In the genomic region with DNA sequence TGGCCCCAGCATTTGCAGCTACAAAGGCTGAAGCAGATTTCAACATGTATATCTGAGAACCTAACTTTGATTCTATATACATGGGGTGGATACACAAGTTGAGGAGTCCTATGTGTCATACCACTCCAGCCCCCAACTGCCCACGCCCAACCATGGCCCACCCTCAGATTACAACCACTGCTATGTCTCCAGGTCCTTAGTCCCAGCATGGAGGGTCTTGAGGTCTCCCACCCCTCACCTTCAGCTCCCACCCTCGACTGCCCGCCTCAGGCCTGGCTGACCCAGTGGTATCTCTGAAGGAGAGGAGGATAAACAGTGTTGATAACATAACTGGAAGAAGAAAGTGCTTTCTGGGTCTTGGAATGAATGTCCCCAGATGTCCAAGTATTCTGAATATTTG, we compare ENCODE assay signal across 3 cellular contexts.
TF ChIP-seq lines count a peak whose summit lies in the region.

No MANE protein-coding gene starts in this region.

TF ChIP-seq in SK-N-SH, 30 proteins besides CTCF, POLR2A, EP300 and RAD21:
- TF ChIP-seq, protein P1, sequence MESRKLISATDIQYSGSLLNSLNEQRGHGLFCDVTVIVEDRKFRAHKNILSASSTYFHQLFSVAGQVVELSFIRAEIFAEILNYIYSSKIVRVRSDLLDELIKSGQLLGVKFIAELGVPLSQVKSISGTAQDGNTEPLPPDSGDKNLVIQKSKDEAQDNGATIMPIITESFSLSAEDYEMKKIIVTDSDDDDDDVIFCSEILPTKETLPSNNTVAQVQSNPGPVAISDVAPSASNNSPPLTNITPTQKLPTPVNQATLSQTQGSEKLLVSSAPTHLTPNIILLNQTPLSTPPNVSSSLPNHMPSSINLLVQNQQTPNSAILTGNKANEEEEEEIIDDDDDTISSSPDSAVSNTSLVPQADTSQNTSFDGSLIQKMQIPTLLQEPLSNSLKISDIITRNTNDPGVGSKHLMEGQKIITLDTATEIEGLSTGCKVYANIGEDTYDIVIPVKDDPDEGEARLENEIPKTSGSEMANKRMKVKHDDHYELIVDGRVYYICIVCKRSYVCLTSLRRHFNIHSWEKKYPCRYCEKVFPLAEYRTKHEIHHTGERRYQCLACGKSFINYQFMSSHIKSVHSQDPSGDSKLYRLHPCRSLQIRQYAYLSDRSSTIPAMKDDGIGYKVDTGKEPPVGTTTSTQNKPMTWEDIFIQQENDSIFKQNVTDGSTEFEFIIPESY (IDR thresholded peaks at IDR 0.05; ENCODE audit: borderline replicate concordance, low read depth): no peak
- TF ChIP-seq ELF1 (IDR thresholded peaks at IDR 0.05) (no peak), EZH2phosphoT487 (IDR thresholded peaks at IDR 0.05; ENCODE audit: borderline replicate concordance, low read depth) (no peak), YY1 (IDR thresholded peaks at IDR 0.05; ENCODE audit: low read depth) (no peak), TAF1 (IDR thresholded peaks at IDR 0.05; ENCODE audit: borderline replicate concordance, low read depth, low read length) (no peak), TEAD4 (IDR thresholded peaks at IDR 0.05; ENCODE audit: borderline replicate concordance, insufficient read depth) (no peak), FOSL2 (IDR thresholded peaks at IDR 0.05; ENCODE audit: borderline replicate concordance, low read depth) (no peak), MXI1 (IDR thresholded peaks at IDR 0.05; ENCODE audit: low read depth, low read length) (no peak), FOXM1 (IDR thresholded peaks at IDR 0.05; ENCODE audit: low read depth) (no peak), POLR2AphosphoS5 (IDR thresholded peaks at IDR 0.05; ENCODE audit: low read depth, low read length) (no peak), RFX5 (IDR thresholded peaks at IDR 0.05; ENCODE audit: low read length) (no peak), GABPA (IDR thresholded peaks at IDR 0.05; ENCODE audit: low read depth) (no peak), SIN3A (IDR thresholded peaks at IDR 0.05; ENCODE audit: borderline replicate concordance, low read depth, low read length) (no peak), NFIC (IDR thresholded peaks at IDR 0.05; ENCODE audit: borderline replicate concordance) (no peak)
- TF ChIP-seq, protein P2, sequence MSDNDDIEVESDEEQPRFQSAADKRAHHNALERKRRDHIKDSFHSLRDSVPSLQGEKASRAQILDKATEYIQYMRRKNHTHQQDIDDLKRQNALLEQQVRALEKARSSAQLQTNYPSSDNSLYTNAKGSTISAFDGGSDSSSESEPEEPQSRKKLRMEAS (IDR thresholded peaks at IDR 0.05; ENCODE audit: low read depth): no peak

TF ChIP-seq in SK-N-SH treated with all-trans-retinoic acid at 6 μM for 48 hours, 23 proteins besides CTCF, POLR2A, EP300 and RAD21 (continued from another document):
- TF ChIP-seq BACH2 (CRISPR knock-in tag; IDR thresholded peaks at IDR 0.05; ENCODE audit: borderline replicate concordance) (no peak), ZNF565 (CRISPR knock-in tag; conservative IDR thresholded peaks at IDR 0.05; ENCODE audit: low read depth) (no peak), ESRRG (CRISPR knock-in tag; IDR thresholded peaks at IDR 0.05) (no peak), GLIS3 (CRISPR knock-in tag; IDR thresholded peaks at IDR 0.05) (no peak), ZFP30 (CRISPR knock-in tag; IDR thresholded peaks at IDR 0.05) (no peak), SNAI2 (CRISPR knock-in tag; IDR thresholded peaks at IDR 0.05) (no peak), ARNTL (CRISPR knock-in tag; IDR thresholded peaks at IDR 0.05; ENCODE audit: borderline replicate concordance, low read depth) (no peak), CSDC2 (CRISPR knock-in tag; IDR thresholded peaks at IDR 0.05) (no peak)

TF ChIP-seq in liver, 16 proteins besides CTCF, POLR2A, EP300 and RAD21:
- TF ChIP-seq, protein P3, sequence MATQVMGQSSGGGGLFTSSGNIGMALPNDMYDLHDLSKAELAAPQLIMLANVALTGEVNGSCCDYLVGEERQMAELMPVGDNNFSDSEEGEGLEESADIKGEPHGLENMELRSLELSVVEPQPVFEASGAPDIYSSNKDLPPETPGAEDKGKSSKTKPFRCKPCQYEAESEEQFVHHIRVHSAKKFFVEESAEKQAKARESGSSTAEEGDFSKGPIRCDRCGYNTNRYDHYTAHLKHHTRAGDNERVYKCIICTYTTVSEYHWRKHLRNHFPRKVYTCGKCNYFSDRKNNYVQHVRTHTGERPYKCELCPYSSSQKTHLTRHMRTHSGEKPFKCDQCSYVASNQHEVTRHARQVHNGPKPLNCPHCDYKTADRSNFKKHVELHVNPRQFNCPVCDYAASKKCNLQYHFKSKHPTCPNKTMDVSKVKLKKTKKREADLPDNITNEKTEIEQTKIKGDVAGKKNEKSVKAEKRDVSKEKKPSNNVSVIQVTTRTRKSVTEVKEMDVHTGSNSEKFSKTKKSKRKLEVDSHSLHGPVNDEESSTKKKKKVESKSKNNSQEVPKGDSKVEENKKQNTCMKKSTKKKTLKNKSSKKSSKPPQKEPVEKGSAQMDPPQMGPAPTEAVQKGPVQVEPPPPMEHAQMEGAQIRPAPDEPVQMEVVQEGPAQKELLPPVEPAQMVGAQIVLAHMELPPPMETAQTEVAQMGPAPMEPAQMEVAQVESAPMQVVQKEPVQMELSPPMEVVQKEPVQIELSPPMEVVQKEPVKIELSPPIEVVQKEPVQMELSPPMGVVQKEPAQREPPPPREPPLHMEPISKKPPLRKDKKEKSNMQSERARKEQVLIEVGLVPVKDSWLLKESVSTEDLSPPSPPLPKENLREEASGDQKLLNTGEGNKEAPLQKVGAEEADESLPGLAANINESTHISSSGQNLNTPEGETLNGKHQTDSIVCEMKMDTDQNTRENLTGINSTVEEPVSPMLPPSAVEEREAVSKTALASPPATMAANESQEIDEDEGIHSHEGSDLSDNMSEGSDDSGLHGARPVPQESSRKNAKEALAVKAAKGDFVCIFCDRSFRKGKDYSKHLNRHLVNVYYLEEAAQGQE (IDR thresholded peaks at IDR 0.05): no peak
- TF ChIP-seq YY1 (IDR thresholded peaks at IDR 0.05): no peak
- TF ChIP-seq, protein P2 (IDR thresholded peaks at IDR 0.05): no peak
- no peak for TF ChIP-seq FOXA1 (IDR thresholded peaks at IDR 0.05)
- TF ChIP-seq SP1 (IDR thresholded peaks at IDR 0.05): no peak
- no peak for TF ChIP-seq FOXA2 (IDR thresholded peaks at IDR 0.05)
- TF ChIP-seq, protein P4, sequence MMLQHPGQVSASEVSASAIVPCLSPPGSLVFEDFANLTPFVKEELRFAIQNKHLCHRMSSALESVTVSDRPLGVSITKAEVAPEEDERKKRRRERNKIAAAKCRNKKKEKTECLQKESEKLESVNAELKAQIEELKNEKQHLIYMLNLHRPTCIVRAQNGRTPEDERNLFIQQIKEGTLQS (IDR thresholded peaks at IDR 0.05): no peak
- TF ChIP-seq, protein P1 (IDR thresholded peaks at IDR 0.05): no peak
- TF ChIP-seq HNF4A (conservative IDR thresholded peaks at IDR 0.05): no peak
- no peak for TF ChIP-seq JUND (IDR thresholded peaks at IDR 0.05)
- no peak for TF ChIP-seq RXRA (IDR thresholded peaks at IDR 0.05)
- no peak for TF ChIP-seq EGR1 (IDR thresholded peaks at IDR 0.05; ENCODE audit: low read depth in 2 of 2)
- no peak for TF ChIP-seq NR2F2 (IDR thresholded peaks at IDR 0.05)
- TF ChIP-seq TAF1 (conservative IDR thresholded peaks at IDR 0.05): no peak
- TF ChIP-seq HNF4G (IDR thresholded peaks at IDR 0.05): no peak
- no peak for TF ChIP-seq GABPA (IDR thresholded peaks at IDR 0.05 in 1 of 2, conservative IDR thresholded peaks at IDR 0.05 in 1 of 2)
